11 cellular contexts compared by ENCODE assay signal in the genomic region with DNA sequence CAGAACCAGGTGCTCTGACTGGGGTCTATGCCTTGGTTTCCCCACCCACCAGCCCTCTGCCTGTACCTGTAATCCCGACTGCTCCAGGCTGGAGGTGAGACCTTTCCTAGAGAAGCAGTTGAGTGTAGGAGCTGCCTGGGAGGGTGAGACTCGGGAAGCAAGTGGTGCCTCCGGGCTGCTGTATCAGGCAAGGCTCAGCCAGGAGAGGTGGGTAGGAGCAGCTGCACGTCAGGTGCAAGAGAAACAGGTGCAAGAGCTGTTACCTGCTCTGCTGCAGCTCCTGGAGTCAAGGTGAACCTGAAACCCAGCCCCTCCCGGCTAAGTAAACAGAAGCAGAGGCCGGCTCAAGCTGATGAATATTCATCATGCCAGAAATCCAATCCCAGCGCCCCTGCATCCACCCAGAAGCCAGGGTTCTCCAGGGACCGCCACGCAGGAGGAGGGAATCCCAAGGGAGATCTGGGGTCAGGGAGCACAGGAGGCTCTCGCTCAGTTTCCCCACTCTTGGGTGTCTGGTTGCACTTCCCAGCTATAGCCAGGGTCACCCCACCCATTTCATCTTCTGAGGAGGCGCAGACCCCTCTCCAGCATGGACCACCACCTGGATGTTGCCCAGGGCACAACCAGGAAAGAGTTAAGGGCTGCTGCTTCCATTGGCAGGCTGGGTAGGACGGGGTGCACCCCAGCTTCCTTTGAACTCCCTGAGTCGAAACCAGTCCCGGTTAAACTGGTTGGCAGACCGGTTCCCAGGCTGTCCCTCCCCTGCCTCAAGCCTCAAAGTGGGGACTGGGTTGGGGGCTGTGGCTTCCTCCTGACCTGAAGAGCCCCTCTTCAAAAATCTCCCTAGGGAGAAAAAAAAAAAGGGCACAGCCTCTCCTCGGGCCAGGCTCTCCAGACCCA. TPM values are rescaled to one million over a fixed set of nuclear protein-coding genes. Genes with fewer than 3 reads are reported as not detected.
DNase-seq lines count a peak whose midpoint lies in the region; ATAC-seq and TF ChIP-seq lines count a peak whose summit lies in the region.
"Had no signal": no experiment of that assay in that cellular context is flagged by ENCODE, and none has a peak within 500 bp of the region (broad histone marks: within the 10 kb centered on the region; RNA-seq: fewer than 3 reads in every experiment).

TSS of gene PRR15L (minus strand) at position 293 of the 900 bp plus-strand sequence. CDS start 4,649 bp downstream, outside the sequence.

- intact Hi-C loops in left ventricle myocardium superior (cut with micrococcal nuclease) = no loop called here

- TF ChIP-seq CTCF in epithelial cell of esophagus (IDR thresholded peaks at IDR 0.05; ENCODE audit: insufficient read depth, low read depth, low read length, missing control alignments) (no peak), nephron (IDR thresholded peaks at IDR 0.05; ENCODE audit: unreplicated experiment in 3 of 3) (no peak)

- ATAC-seq in HG02571 (IDR thresholded peaks at IDR 0.05; ENCODE audit: unreplicated experiment) (no peak), HG02973 (IDR thresholded peaks at IDR 0.05; ENCODE audit: unreplicated experiment) (no peak), left ventricle myocardium superior (no peak)

- no peaks in the 10 kb centered on the region for H3K36me3 Mint-ChIP-seq in nephron (ENCODE audit: low read depth)
- H3K36me3 Mint-ChIP-seq: memory B cell had no signal

- peaks cover 34% of the 10 kb centered on the region for H3K4me1 Mint-ChIP-seq in nephron
- H3K4me1 Mint-ChIP-seq: memory B cell had no signal

- H3K27ac Mint-ChIP-seq in nephron = peak within 1 kb of the TSS; percentile 85 to 92 (median 86)
- H3K27ac Mint-ChIP-seq: memory B cell had no signal

- peaks cover 4% of the 10 kb centered on the region for H3K27me3 ChIP-seq in H7 (ENCODE audit: control insufficient read depth, insufficient read depth, low read length)

- H3K4me3 Mint-ChIP-seq in nephron = peak within 1 kb of the TSS; percentile 76 to 81 (median 76)
- H3K4me3 Mint-ChIP-seq: memory B cell had no signal

- H3K4me3 ChIP-seq in H7 (ENCODE audit: insufficient read depth, low read depth, low read length) = no peak within 1 kb of the TSS
- H3K4me3 ChIP-seq in epithelial cell of esophagus (ENCODE audit: low read length) = peak within 1 kb of the TSS; percentile 50

- H3K36me3 ChIP-seq in H7 (replicated peaks; ENCODE audit: control insufficient read depth, insufficient read depth, low read length) = no peaks in the 10 kb centered on the region

- no peaks in the 10 kb centered on the region for H3K9me3 Mint-ChIP-seq in nephron
- H3K9me3 Mint-ChIP-seq: memory B cell had no signal

- H3K27me3 Mint-ChIP-seq in nephron (ENCODE audit: low read depth) = peaks cover 9% of the 10 kb centered on the region
- H3K27me3 Mint-ChIP-seq: memory B cell had no signal

- peak; percentile 81 for DNase-seq in H7
- DNase-seq in NCI-H2081 treated with DMSO at 0.1 percent for 48 hours (lab: John Stamatoyannopoulos, UW) = peak; percentile 95
- DNase-seq in epithelial cell of esophagus (ENCODE audit: low read depth) = peak; percentile 73
- no peak for DNase-seq in left ventricle myocardium superior
- no peak for DNase-seq in Ammon's horn (ENCODE audit: low spot score)
- DNase-seq: NCI-H226 had no signal

RNA-seq across cellular contexts. Expression of gene PRR15L, which starts in this region (rescaled TPM):
- total RNA-seq in H7 (2014; rRNA removed; shearing (Covaris generic)) = 0.10 TPM in 1 of 2 replicates, not detected in the other
- not detected for total RNA-seq in left ventricle myocardium superior
- total RNA-seq: T-helper 2 cell treated with Interferon-gamma antibody and Interleukin-4, amounts not matched to agents 100 ng/mL and 5 ng/mL, for 36 hours had no signal

Comparison
In these comparisons a context has a peak if more than half of its experiments do, and no peak if none do; other contexts are left out.
1. Peak in DNase-seq in H7; RNA of the gene not detected or under 1 TPM.
2. DNase-seq: peak in NCI-H2081 treated with DMSO at 0.1 percent for 48 hours (single experiment) and epithelial cell of esophagus (single experiment); none in left ventricle myocardium superior (single experiment) and Ammon's horn (single experiment).